ENCODE assay signal across 12 cellular contexts in genomic region chr10:12887780-12888179, GRCh38.
DNase-seq lines count a peak whose midpoint lies in the region; ATAC-seq and TF ChIP-seq lines count a peak whose summit lies in the region.
"Had no signal": no experiment of that assay in that cellular context is flagged by ENCODE, and none has a peak within 500 bp of the region (broad histone marks: within the 10 kb centered on the region; RNA-seq: fewer than 3 reads in every experiment).

No MANE protein-coding gene starts in this region.

- H3K4me3 ChIP-seq in esophagus squamous epithelium: no peak overlapping the region
- no peak overlapping the region for H3K4me3 ChIP-seq in thoracic aorta
- H3K4me3 ChIP-seq: A549 had no signal

- TF ChIP-seq CTCF in esophagus squamous epithelium (IDR thresholded peaks at IDR 0.05): no peak
- TF ChIP-seq CTCF in thoracic aorta (IDR thresholded peaks at IDR 0.05): no peak

- H3K27ac ChIP-seq in esophagus squamous epithelium (peak overlapping the region in 3 of 4 donors; percentile 25 to 61 (median 56)), thoracic aorta (peak overlapping the region; percentile 70 to 71)
- H3K27ac ChIP-seq: A549, C4-2B had no signal

- H3K9me3 ChIP-seq in esophagus squamous epithelium (peaks cover 0 to 7% (median 0%) of the 10 kb centered on the region in 3 donors), thoracic aorta (no peaks in the 10 kb centered on the region)
- H3K9me3 ChIP-seq: BE2C had no signal

- intact Hi-C loops in esophagus squamous epithelium (cut with DNase I): no loop called here

- WGBS in esophagus squamous epithelium, 2 donors: 44 to 60% methylated on average over 3 of the region's 3 CpGs

- H3K27me3 ChIP-seq in esophagus squamous epithelium: peaks cover 0 to 31% (median 0%) of the 10 kb centered on the region in 4 donors
- H3K27me3 ChIP-seq in thoracic aorta (replicated peaks; ENCODE audit: insufficient read depth): no peaks in the 10 kb centered on the region
- H3K27me3 ChIP-seq: BE2C had no signal

- TF ChIP-seq POLR2A in esophagus squamous epithelium (IDR thresholded peaks at IDR 0.05): no peak

- no peak for ATAC-seq in thoracic aorta (ENCODE audit: insufficient number of reproducible peaks, low FRiP score, low read depth)
- no peak for ATAC-seq in HG02642 (IDR thresholded peaks at IDR 0.05; ENCODE audit: poor library complexity, unreplicated experiment)
- ATAC-seq in GM18873 (IDR thresholded peaks at IDR 0.05; ENCODE audit: low FRiP score, unreplicated experiment): no peak
- no peak for ATAC-seq in stimulated activated naive CD8-positive, alpha-beta T cell treated with anti-CD3 and anti-CD28 coated beads, Interleukin-15, Interleukin-2, amounts not matched to agents 100 U/mL and 50 U/mL, for 24 hours
- ATAC-seq: A549 had no signal

- H3K4me1 ChIP-seq in esophagus squamous epithelium (peaks cover 0 to 22% (median 8%) of the 10 kb centered on the region in 3 donors), thoracic aorta (ENCODE audit: control insufficient read depth in 1 of 2, low read depth in 2 of 2) (peaks cover 31 to 51% of the 10 kb centered on the region in 2 donors)
- H3K4me1 ChIP-seq: A549, BE2C had no signal

- H3K36me3 ChIP-seq in esophagus squamous epithelium (no peaks in the 10 kb centered on the region), thoracic aorta (no peaks in the 10 kb centered on the region)
- H3K36me3 ChIP-seq: BE2C had no signal

- peak; percentile 53 for DNase-seq in astrocyte of the hippocampus (ENCODE audit: low read depth, low spot score)
- no peak for DNase-seq in esophagus squamous epithelium (lab: John Stamatoyannopoulos, UW)
- no peak for DNase-seq in thoracic aorta (ENCODE audit: low spot score)
- no peak for DNase-seq in stimulated activated naive CD8-positive, alpha-beta T cell treated with anti-CD3 and anti-CD28 coated beads, Interleukin-15, Interleukin-2, amounts not matched to agents 100 U/mL and 50 U/mL, for 24 hours
- DNase-seq: BE2C; CD4-positive, alpha-beta memory T cell; DMS79 treated with DMSO at 0.1 percent for 48 hours; EL had no signal
